In the genomic region with DNA sequence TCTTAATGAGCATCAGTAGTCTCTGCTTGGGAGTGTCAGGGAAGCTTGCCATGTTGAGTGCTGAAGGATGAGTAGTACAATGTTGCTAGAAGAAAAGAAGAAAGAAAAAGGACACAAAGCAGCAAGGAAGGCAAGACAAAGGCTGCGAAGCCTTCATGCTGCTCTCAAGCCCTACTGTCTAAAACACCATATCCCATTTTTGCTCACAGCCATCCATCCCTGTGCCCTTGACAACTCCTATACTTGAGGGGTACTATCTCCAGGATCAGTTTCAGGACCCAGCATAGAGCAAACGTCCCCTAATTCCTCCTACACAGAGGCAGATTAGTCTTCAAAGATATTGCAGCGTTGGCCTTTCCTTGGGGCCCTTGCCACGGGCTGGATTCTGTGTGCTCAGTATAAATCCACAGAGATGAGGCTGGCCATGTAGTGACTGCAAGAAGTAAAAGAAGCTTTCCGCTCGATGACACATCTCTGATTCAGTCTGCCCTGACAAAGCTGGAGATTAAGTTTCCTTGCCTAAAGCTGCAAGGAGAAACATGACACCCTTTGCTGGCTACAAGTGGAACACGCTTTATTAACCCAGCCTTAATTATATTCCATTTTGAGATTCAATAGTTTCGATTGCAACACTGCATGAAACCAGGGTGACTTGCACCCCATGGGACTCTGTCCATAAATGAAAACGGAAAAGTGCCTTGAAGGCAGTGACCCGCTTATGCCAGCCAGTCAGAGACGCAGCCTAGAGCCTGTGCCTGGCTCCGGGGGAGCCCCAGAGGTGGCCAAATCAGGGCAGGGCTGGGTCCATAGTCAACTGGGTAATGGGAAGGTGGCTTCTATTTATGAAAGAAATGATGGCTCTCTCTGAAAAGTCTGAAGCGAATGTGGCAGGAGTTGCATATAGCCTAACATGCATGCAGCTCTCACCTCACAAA, we compare ENCODE assay signal across 12 cellular contexts.
A peak's percentile ranks its signal among the peaks of the same experiment; 100 is the strongest.
DNase-seq lines count a peak whose midpoint lies in the region; ATAC-seq and TF ChIP-seq lines count a peak whose summit lies in the region.
"Had no signal": no experiment of that assay in that cellular context is flagged by ENCODE, and none has a peak within 500 bp of the region (broad histone marks: within the 10 kb centered on the region; RNA-seq: fewer than 3 reads in every experiment).

No MANE protein-coding gene starts in this region.

- no peaks in the 10 kb centered on the region for H3K27me3 ChIP-seq in thymus (ENCODE audit: control insufficient read depth, insufficient read depth)
- H3K27me3 ChIP-seq: dorsolateral prefrontal cortex had no signal

- H3K27ac ChIP-seq in thymus (ENCODE audit: low read depth): peak overlapping the region; percentile 2
- H3K27ac ChIP-seq: 22Rv1, dorsolateral prefrontal cortex had no signal

- ATAC-seq in SK-N-SH treated with all-trans-retinoic acid at 6 μM for 48 hours: peak; percentile 96
- no peak for ATAC-seq in natural killer cell treated with Interleukin-12 subunit alpha and Interleukin-12 subunit beta and Interleukin-15 and Interleukin-18, amount 100 ng/mL, for 72 hours
- no peak for ATAC-seq in HG03521 (IDR thresholded peaks at IDR 0.05; ENCODE audit: unreplicated experiment)

- no peaks in the 10 kb centered on the region for H3K27me3 Mint-ChIP-seq in natural killer cell treated with Interleukin-12 subunit alpha and Interleukin-12 subunit beta and Interleukin-15 and Interleukin-18, amount 100 ng/mL, for 72 hours
- H3K27me3 Mint-ChIP-seq: memory B cell had no signal

- WGBS in thymus: 93% methylated on average over 13 of the region's 13 CpGs

- H3K4me3 Mint-ChIP-seq in natural killer cell treated with Interleukin-12 subunit alpha and Interleukin-12 subunit beta and Interleukin-15 and Interleukin-18, amount 100 ng/mL, for 72 hours: no peak overlapping the region
- H3K4me3 Mint-ChIP-seq: memory B cell had no signal

- H3K4me3 ChIP-seq in foreskin fibroblast (ENCODE audit: low read depth in 1 of 2, low read length in 2 of 2): no peak overlapping the region
- H3K4me3 ChIP-seq in thymus (ENCODE audit: low read length): no peak overlapping the region
- H3K4me3 ChIP-seq: dorsolateral prefrontal cortex had no signal

- no peak overlapping the region for H3K27ac Mint-ChIP-seq in natural killer cell treated with Interleukin-12 subunit alpha and Interleukin-12 subunit beta and Interleukin-15 and Interleukin-18, amount 100 ng/mL, for 72 hours
- H3K27ac Mint-ChIP-seq: memory B cell had no signal

- no peaks in the 10 kb centered on the region for H3K36me3 ChIP-seq in thymus (ENCODE audit: control insufficient read depth, insufficient read depth)

- peak; percentile 46 for DNase-seq in DMS 273 (lab: John Stamatoyannopoulos, UW; ENCODE audit: unreplicated experiment)
- no peak for DNase-seq in DMS 273 treated with DMSO at 0.1 percent for 48 hours (lab: John Stamatoyannopoulos, UW)
- DNase-seq in foreskin fibroblast: peak; percentile 93 to 95
- DNase-seq in natural killer cell treated with Interleukin-12 subunit alpha and Interleukin-12 subunit beta and Interleukin-15 and Interleukin-18, amount 100 ng/mL, for 72 hours (ENCODE audit: low spot score): no peak
- DNase-seq in activated CD4-positive, alpha-beta T cell treated with anti-CD3 and anti-CD28 coated beads, Interleukin-2, amount 50 U/mL, for 48 hours: no peak
- DNase-seq: dorsolateral prefrontal cortex, Right ventricle myocardium superior had no signal

- H3K4me1 ChIP-seq in thymus (ENCODE audit: control insufficient read depth, insufficient read depth, low read length): no peaks in the 10 kb centered on the region

- H3K36me3 Mint-ChIP-seq in natural killer cell treated with Interleukin-12 subunit alpha and Interleukin-12 subunit beta and Interleukin-15 and Interleukin-18, amount 100 ng/mL, for 72 hours: no peaks in the 10 kb centered on the region
- H3K36me3 Mint-ChIP-seq: memory B cell had no signal

- H3K4me1 Mint-ChIP-seq in natural killer cell treated with Interleukin-12 subunit alpha and Interleukin-12 subunit beta and Interleukin-15 and Interleukin-18, amount 100 ng/mL, for 72 hours (ENCODE audit: low read depth in 2 of 2): no peaks in the 10 kb centered on the region
- H3K4me1 Mint-ChIP-seq: memory B cell had no signal

- H3K9me3 ChIP-seq in thymus (ENCODE audit: control insufficient read depth): no peaks in the 10 kb centered on the region

- H3K9me3 Mint-ChIP-seq in natural killer cell treated with Interleukin-12 subunit alpha and Interleukin-12 subunit beta and Interleukin-15 and Interleukin-18, amount 100 ng/mL, for 72 hours: no peaks in the 10 kb centered on the region
- H3K9me3 Mint-ChIP-seq: memory B cell had no signal

- TF ChIP-seq CTCF in foreskin fibroblast (IDR thresholded peaks at IDR 0.05; ENCODE audit: low read depth, low read length): no peak

TF ChIP-seq in SK-N-SH treated with all-trans-retinoic acid at 6 μM for 48 hours, 23 proteins besides CTCF, POLR2A, EP300 and RAD21 (continues in another document):
- no peak for TF ChIP-seq ZNF8 (CRISPR knock-in tag; IDR thresholded peaks at IDR 0.05)
- TF ChIP-seq OSR1 (CRISPR knock-in tag; IDR thresholded peaks at IDR 0.05): no peak
- no peak for TF ChIP-seq PATZ1 (CRISPR knock-in tag; IDR thresholded peaks at IDR 0.05; ENCODE audit: borderline replicate concordance)
- no peak for TF ChIP-seq ZFP30 (CRISPR knock-in tag; IDR thresholded peaks at IDR 0.05)
- TF ChIP-seq ZNF565 (CRISPR knock-in tag; conservative IDR thresholded peaks at IDR 0.05; ENCODE audit: low read depth): no peak
- TF ChIP-seq TSHZ2 (CRISPR knock-in tag; IDR thresholded peaks at IDR 0.05): no peak
- no peak for TF ChIP-seq ZFP3 (CRISPR knock-in tag; IDR thresholded peaks at IDR 0.05)
- no peak for TF ChIP-seq TOX (CRISPR knock-in tag; IDR thresholded peaks at IDR 0.05; ENCODE audit: borderline replicate concordance)
- no peak for TF ChIP-seq BACH2 (CRISPR knock-in tag; IDR thresholded peaks at IDR 0.05; ENCODE audit: borderline replicate concordance)
- TF ChIP-seq RARB (CRISPR knock-in tag; IDR thresholded peaks at IDR 0.05): no peak
- TF ChIP-seq ZC3H10 (CRISPR knock-in tag; IDR thresholded peaks at IDR 0.05): no peak
- no peak for TF ChIP-seq ZNF70 (CRISPR knock-in tag; IDR thresholded peaks at IDR 0.05)
- no peak for TF ChIP-seq ARNTL (CRISPR knock-in tag; IDR thresholded peaks at IDR 0.05; ENCODE audit: borderline replicate concordance, low read depth)
- TF ChIP-seq, protein P1, sequence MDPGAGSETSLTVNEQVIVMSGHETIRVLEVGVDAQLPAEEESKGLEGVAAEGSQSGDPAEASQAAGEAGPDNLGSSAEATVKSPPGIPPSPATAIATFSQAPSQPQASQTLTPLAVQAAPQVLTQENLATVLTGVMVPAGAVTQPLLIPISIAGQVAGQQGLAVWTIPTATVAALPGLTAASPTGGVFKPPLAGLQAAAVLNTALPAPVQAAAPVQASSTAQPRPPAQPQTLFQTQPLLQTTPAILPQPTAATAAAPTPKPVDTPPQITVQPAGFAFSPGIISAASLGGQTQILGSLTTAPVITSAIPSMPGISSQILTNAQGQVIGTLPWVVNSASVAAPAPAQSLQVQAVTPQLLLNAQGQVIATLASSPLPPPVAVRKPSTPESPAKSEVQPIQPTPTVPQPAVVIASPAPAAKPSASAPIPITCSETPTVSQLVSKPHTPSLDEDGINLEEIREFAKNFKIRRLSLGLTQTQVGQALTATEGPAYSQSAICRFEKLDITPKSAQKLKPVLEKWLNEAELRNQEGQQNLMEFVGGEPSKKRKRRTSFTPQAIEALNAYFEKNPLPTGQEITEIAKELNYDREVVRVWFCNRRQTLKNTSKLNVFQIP (CRISPR knock-in tag; IDR thresholded peaks at IDR 0.05; ENCODE audit: borderline replicate concordance, low read depth): no peak
- TF ChIP-seq GLIS3 (CRISPR knock-in tag; IDR thresholded peaks at IDR 0.05): no peak
- TF ChIP-seq CSDC2 (CRISPR knock-in tag; IDR thresholded peaks at IDR 0.05): no peak
- TF ChIP-seq ISL1 (CRISPR knock-in tag; IDR thresholded peaks at IDR 0.05): no peak
- TF ChIP-seq PPARA (CRISPR knock-in tag; IDR thresholded peaks at IDR 0.05; ENCODE audit: borderline replicate concordance): no peak

Comparison
In these comparisons a context has a peak if more than half of its experiments do, and no peak if none do; other contexts are left out.
1. DNase-seq: peak in DMS 273 (single experiment) and foreskin fibroblast (2 of 2); none in DMS 273 treated with DMSO at 0.1 percent for 48 hours (single experiment), natural killer cell treated with Interleukin-12 subunit alpha and Interleukin-12 subunit beta and Interleukin-15 and Interleukin-18, amount 100 ng/mL, for 72 hours (single experiment) and activated CD4-positive, alpha-beta T cell treated with anti-CD3 and anti-CD28 coated beads, Interleukin-2, amount 50 U/mL, for 48 hours (0 of 2).